Comparison of ENCODE assay signal across 1 cellular context in genomic region chr5:139670369-139671095, GRCh38.
A peak's percentile ranks its signal among the peaks of the same experiment; 100 is the strongest.
TF ChIP-seq lines count a peak whose summit lies in the region.

No MANE protein-coding gene starts in this region.

TF ChIP-seq in K562, 482 proteins besides CTCF, POLR2A, EP300 and RAD21 (continued from another document and continues in another):
- TF ChIP-seq ZNF518B (CRISPR knock-in tag; IDR thresholded peaks at IDR 0.05): no peak
- TF ChIP-seq MXI1 (IDR thresholded peaks at IDR 0.05; ENCODE audit: low read depth, low read length): no peak
- TF ChIP-seq STAT6 (CRISPR knock-in tag; IDR thresholded peaks at IDR 0.05): peak; percentile 46; the same call in 1 of the 2 replicates
- TF ChIP-seq HIVEP1 (CRISPR knock-in tag; IDR thresholded peaks at IDR 0.05): no peak
- no peak for TF ChIP-seq SIN3B (IDR thresholded peaks at IDR 0.05; ENCODE audit: low read depth)
- 0 out of 2 replicates have a peak, but pooled peaks have one; percentile 13 for TF ChIP-seq ZNF511 (CRISPR knock-in tag; IDR thresholded peaks at IDR 0.05)
- TF ChIP-seq ZNF253 (CRISPR knock-in tag; conservative IDR thresholded peaks at IDR 0.05): no peak
- TF ChIP-seq U2AF1 (optimal IDR thresholded peaks at IDR 0.05; ENCODE audit: low read depth, low read length): no peak
- no peak for TF ChIP-seq FOXJ3 (CRISPR knock-in tag; IDR thresholded peaks at IDR 0.05)
- TF ChIP-seq BHLHE40 (IDR thresholded peaks at IDR 0.05; ENCODE audit: low read length): 0 out of 2 replicates have a peak, but pooled peaks have one; percentile 8
- no peak for TF ChIP-seq PREB (CRISPR knock-in tag; IDR thresholded peaks at IDR 0.05)
- peak; percentile 46 for TF ChIP-seq NFRKB (IDR thresholded peaks at IDR 0.05; ENCODE audit: low read depth)
- TF ChIP-seq THAP7 (CRISPR knock-in tag; IDR thresholded peaks at IDR 0.05): 0 out of 2 replicates have a peak, but pooled peaks have one; percentile 42
- peak; percentile 7; the same call in 1 of the 2 replicates for TF ChIP-seq TFE3 (CRISPR knock-in tag; IDR thresholded peaks at IDR 0.05)
- no peak for TF ChIP-seq USF2 (CRISPR knock-in tag; IDR thresholded peaks at IDR 0.05)
- TF ChIP-seq FOXO4 (CRISPR knock-in tag; IDR thresholded peaks at IDR 0.05): 0 out of 2 replicates have a peak, but pooled peaks have one; percentile 47
- no peak for TF ChIP-seq DLX4 (CRISPR knock-in tag; IDR thresholded peaks at IDR 0.05)
- TF ChIP-seq, protein P1, sequence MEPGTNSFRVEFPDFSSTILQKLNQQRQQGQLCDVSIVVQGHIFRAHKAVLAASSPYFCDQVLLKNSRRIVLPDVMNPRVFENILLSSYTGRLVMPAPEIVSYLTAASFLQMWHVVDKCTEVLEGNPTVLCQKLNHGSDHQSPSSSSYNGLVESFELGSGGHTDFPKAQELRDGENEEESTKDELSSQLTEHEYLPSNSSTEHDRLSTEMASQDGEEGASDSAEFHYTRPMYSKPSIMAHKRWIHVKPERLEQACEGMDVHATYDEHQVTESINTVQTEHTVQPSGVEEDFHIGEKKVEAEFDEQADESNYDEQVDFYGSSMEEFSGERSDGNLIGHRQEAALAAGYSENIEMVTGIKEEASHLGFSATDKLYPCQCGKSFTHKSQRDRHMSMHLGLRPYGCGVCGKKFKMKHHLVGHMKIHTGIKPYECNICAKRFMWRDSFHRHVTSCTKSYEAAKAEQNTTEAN (CRISPR knock-in tag; IDR thresholded peaks at IDR 0.05): peak; percentile 77; the same call in 1 of the 2 replicates
- TF ChIP-seq ESRRA (IDR thresholded peaks at IDR 0.05; ENCODE audit: borderline replicate concordance, low read depth): no peak
- TF ChIP-seq SMARCB1 (IDR thresholded peaks at IDR 0.05; ENCODE audit: insufficient read length, low read depth): no peak
- no peak for TF ChIP-seq RBM25 (IDR thresholded peaks at IDR 0.05; ENCODE audit: low read depth, low read length, severe bottlenecking)
- TF ChIP-seq EHMT2 (IDR thresholded peaks at IDR 0.05): no peak
- no peak for TF ChIP-seq BRD9 (IDR thresholded peaks at IDR 0.05; ENCODE audit: low read depth, partially characterized antibody)
- 0 out of 4 replicates have a peak, but pooled peaks of 1 of the 2 experiments have one; percentile 19 for TF ChIP-seq FOXA3 (CRISPR knock-in tag; conservative IDR thresholded peaks at IDR 0.05 in 1 of 2, IDR thresholded peaks at IDR 0.05 in 1 of 2)
- 0 out of 2 replicates have a peak, but pooled peaks have one; percentile 18 for TF ChIP-seq SUPT5H (IDR thresholded peaks at IDR 0.05)
- TF ChIP-seq DIDO1 (tag; IDR thresholded peaks at IDR 0.05; ENCODE audit: low read depth): no peak
- TF ChIP-seq ZNF696 (CRISPR knock-in tag; conservative IDR thresholded peaks at IDR 0.05): no peak
- no peak for TF ChIP-seq ZNF140 (CRISPR knock-in tag; IDR thresholded peaks at IDR 0.05)
- no peak for TF ChIP-seq HNRNPL (IDR thresholded peaks at IDR 0.05; ENCODE audit: low read depth, low read length)
- no peak for TF ChIP-seq PPARD (CRISPR knock-in tag; IDR thresholded peaks at IDR 0.05)
- no peak for TF ChIP-seq LCOR (CRISPR knock-in tag; IDR thresholded peaks at IDR 0.05)
- TF ChIP-seq, protein P2, sequence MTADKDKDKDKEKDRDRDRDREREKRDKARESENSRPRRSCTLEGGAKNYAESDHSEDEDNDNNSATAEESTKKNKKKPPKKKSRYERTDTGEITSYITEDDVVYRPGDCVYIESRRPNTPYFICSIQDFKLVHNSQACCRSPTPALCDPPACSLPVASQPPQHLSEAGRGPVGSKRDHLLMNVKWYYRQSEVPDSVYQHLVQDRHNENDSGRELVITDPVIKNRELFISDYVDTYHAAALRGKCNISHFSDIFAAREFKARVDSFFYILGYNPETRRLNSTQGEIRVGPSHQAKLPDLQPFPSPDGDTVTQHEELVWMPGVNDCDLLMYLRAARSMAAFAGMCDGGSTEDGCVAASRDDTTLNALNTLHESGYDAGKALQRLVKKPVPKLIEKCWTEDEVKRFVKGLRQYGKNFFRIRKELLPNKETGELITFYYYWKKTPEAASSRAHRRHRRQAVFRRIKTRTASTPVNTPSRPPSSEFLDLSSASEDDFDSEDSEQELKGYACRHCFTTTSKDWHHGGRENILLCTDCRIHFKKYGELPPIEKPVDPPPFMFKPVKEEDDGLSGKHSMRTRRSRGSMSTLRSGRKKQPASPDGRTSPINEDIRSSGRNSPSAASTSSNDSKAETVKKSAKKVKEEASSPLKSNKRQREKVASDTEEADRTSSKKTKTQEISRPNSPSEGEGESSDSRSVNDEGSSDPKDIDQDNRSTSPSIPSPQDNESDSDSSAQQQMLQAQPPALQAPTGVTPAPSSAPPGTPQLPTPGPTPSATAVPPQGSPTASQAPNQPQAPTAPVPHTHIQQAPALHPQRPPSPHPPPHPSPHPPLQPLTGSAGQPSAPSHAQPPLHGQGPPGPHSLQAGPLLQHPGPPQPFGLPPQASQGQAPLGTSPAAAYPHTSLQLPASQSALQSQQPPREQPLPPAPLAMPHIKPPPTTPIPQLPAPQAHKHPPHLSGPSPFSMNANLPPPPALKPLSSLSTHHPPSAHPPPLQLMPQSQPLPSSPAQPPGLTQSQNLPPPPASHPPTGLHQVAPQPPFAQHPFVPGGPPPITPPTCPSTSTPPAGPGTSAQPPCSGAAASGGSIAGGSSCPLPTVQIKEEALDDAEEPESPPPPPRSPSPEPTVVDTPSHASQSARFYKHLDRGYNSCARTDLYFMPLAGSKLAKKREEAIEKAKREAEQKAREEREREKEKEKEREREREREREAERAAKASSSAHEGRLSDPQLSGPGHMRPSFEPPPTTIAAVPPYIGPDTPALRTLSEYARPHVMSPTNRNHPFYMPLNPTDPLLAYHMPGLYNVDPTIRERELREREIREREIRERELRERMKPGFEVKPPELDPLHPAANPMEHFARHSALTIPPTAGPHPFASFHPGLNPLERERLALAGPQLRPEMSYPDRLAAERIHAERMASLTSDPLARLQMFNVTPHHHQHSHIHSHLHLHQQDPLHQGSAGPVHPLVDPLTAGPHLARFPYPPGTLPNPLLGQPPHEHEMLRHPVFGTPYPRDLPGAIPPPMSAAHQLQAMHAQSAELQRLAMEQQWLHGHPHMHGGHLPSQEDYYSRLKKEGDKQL (CRISPR knock-in tag; IDR thresholded peaks at IDR 0.05; ENCODE audit: borderline replicate concordance): no peak
- no peak for TF ChIP-seq NEUROD1 (IDR thresholded peaks at IDR 0.05; ENCODE audit: borderline replicate concordance, low read depth, low read length, partially characterized antibody)
- TF ChIP-seq SIN3A (IDR thresholded peaks at IDR 0.05; ENCODE audit: borderline replicate concordance in 2 of 2, control insufficient read depth in 1 of 2, low read depth in 2 of 2, low read length in 2 of 2): no peak
- 0 out of 2 replicates have a peak, but pooled peaks have one; percentile 7 for TF ChIP-seq RHOXF2B (CRISPR knock-in tag; conservative IDR thresholded peaks at IDR 0.05)
